In the genomic region with DNA sequence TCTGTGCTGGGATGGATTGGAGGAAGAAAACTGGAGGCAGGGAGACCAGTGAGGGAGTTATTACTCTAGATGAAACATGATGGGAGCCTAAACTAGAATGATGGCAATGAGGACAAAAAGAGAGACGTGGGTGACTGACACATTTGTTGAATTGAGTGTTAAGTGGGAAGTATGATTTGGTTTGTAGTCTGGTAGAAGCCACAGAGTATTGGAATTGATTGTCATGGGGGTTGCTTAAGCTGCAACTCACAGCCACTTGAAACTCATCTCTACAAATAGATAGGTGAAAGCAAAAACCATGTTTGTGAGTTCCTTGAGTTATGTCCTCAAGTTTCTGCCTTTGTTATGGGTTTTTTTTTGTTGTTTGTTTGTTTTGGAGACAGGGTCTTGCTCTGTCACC, we compare ENCODE assay signal across 23 cellular contexts. TPM values are rescaled to one million over a fixed set of nuclear protein-coding genes. Genes with fewer than 3 reads are reported as not detected.
"Had no signal": no experiment of that assay in that cellular context is flagged by ENCODE, and none has a peak within 500 bp of the region (broad histone marks: within the 10 kb centered on the region; RNA-seq: fewer than 3 reads in every experiment).

No MANE protein-coding gene starts in this region.

- ATAC-seq: HepG2 had no signal

- H3K4me3 ChIP-seq: MG63, SJSA1, SK-N-MC had no signal

- DNase-seq: IMR-90, Karpas-422, KG1, MG63, NCI-H1092 treated with DMSO at 0.1 percent for 48 hours, NCI-H1436, NCI-H187, NCI-H2029, NCI-H2081 treated with DMSO at 0.1 percent for 48 hours, NCI-H2171, NCI-H226, NCI-H446, NCI-H510A, NCI-H524 treated with DMSO at 0.1 percent for 48 hours, NCI-H69, NCI-H774, Right ventricle myocardium superior, RPMI8226, SIG-M5 had no signal

- H3K9me3 ChIP-seq: MG63, SJSA1 had no signal

- H3K27ac ChIP-seq: SJSA1, SK-N-MC had no signal

- H3K4me1 ChIP-seq: SJSA1 had no signal

- H3K27me3 ChIP-seq: MG63, SJSA1 had no signal

RNA-seq across cellular contexts. Expression of a gene that starts 28.4 kb away (rescaled TPM):
- total RNA-seq: HT1080 had no signal
